19 cellular contexts compared by ENCODE assay signal in genomic region chr12:52296572-52297215, GRCh38. TPM values are rescaled to one million over a fixed set of nuclear protein-coding genes. Genes with fewer than 3 reads are reported as not detected.
"Had no signal": no experiment of that assay in that cellular context is flagged by ENCODE, and none has a peak within 500 bp of the region (broad histone marks: within the 10 kb centered on the region; RNA-seq: fewer than 3 reads in every experiment).

No MANE protein-coding gene starts in this region.

- ATAC-seq: foreskin keratinocyte had no signal

- H3K4me1 ChIP-seq: foreskin keratinocyte, prostate gland, uterus had no signal

- H3K4me1 Mint-ChIP-seq: activated B cell treated with CpG ODN at 0.5 μM for 24 hours had no signal

- H3K4me3 ChIP-seq: prostate gland, smooth muscle cell, uterus had no signal

- H3K9me3 Mint-ChIP-seq: activated B cell treated with CpG ODN at 0.5 μM for 24 hours; activated CD4-positive, alpha-beta T cell treated with anti-CD3 and anti-CD28 coated beads, Interleukin-2, amount 10 ng/mL, durations not matched to agents 7 days and 5 days; activated naive CD8-positive, alpha-beta T cell treated with anti-CD3 and anti-CD28 coated beads, Interleukin-2, amount 10 ng/mL, durations not matched to agents 7 days and 5 days; dendritic cell treated with granulocyte-macrophage colony-stimulating factor and Interleukin-4, amounts not matched to agents 40 ng/mL and 50 ng/mL, for 4 days; nephron; T-helper 2 cell treated with Interferon-gamma antibody and Interleukin-4, amounts not matched to agents 5 μg/mL and 100 μg/mL, for 36 hours had no signal

- H3K36me3 Mint-ChIP-seq: activated naive CD8-positive, alpha-beta T cell treated with anti-CD3 and anti-CD28 coated beads, Interleukin-2, amount 10 ng/mL, durations not matched to agents 7 days and 5 days had no signal

- H3K27ac Mint-ChIP-seq: activated B cell treated with CpG ODN at 0.5 μM for 24 hours; activated CD4-positive, alpha-beta T cell treated with anti-CD3 and anti-CD28 coated beads, Interleukin-2, amount 10 ng/mL, durations not matched to agents 7 days and 5 days; activated naive CD8-positive, alpha-beta T cell treated with anti-CD3 and anti-CD28 coated beads, Interleukin-2, amount 10 ng/mL, durations not matched to agents 7 days and 5 days; dendritic cell treated with granulocyte-macrophage colony-stimulating factor and Interleukin-4, amounts not matched to agents 40 ng/mL and 50 ng/mL, for 4 days; nephron; T-helper 2 cell treated with Interferon-gamma antibody and Interleukin-4, amounts not matched to agents 5 μg/mL and 100 μg/mL, for 36 hours had no signal

- H3K27ac ChIP-seq: brain microvascular endothelial cell, foreskin keratinocyte, prostate gland, uterus had no signal

- H3K9me3 ChIP-seq: prostate gland, uterus had no signal

- H3K36me3 ChIP-seq: brain microvascular endothelial cell, prostate gland, uterus had no signal

- DNase-seq: activated B cell treated with CpG ODN at 0.5 μM for 24 hours; activated CD4-positive, alpha-beta T cell treated with anti-CD3 and anti-CD28 coated beads, Interleukin-2, amount 10 ng/mL, durations not matched to agents 7 days and 5 days; activated CD8-positive, alpha-beta memory T cell treated with anti-CD3 and anti-CD28 coated beads for 24 hours; activated gamma-delta T cell treated with Interleukin-2 at 50 U/mL for 16 hours; activated naive CD8-positive, alpha-beta T cell treated with anti-CD3 and anti-CD28 coated beads, Interleukin-2, amount 10 ng/mL, durations not matched to agents 7 days and 5 days; brain microvascular endothelial cell; effector memory CD4-positive, alpha-beta T cell; foreskin keratinocyte; glutamatergic neuron; hypothalamus; nucleus accumbens; right cardiac atrium; uterus had no signal

- H3K4me3 Mint-ChIP-seq: activated B cell treated with CpG ODN at 0.5 μM for 24 hours; activated CD4-positive, alpha-beta T cell treated with anti-CD3 and anti-CD28 coated beads, Interleukin-2, amount 10 ng/mL, durations not matched to agents 7 days and 5 days; activated naive CD8-positive, alpha-beta T cell treated with anti-CD3 and anti-CD28 coated beads, Interleukin-2, amount 10 ng/mL, durations not matched to agents 7 days and 5 days; dendritic cell treated with granulocyte-macrophage colony-stimulating factor and Interleukin-4, amounts not matched to agents 40 ng/mL and 50 ng/mL, for 4 days; nephron; T-helper 2 cell treated with Interferon-gamma antibody and Interleukin-4, amounts not matched to agents 5 μg/mL and 100 μg/mL, for 36 hours had no signal

- H3K27me3 ChIP-seq: uterus had no signal

RNA-seq across cellular contexts. Expression of gene KRT81, which starts 5.4 kb away (rescaled TPM):
- total RNA-seq: activated B cell treated with CpG ODN at 0.5 μM for 24 hours; activated CD4-positive, alpha-beta T cell treated with anti-CD3 and anti-CD28 coated beads, Interleukin-2, amount 10 ng/mL, durations not matched to agents 7 days and 5 days; activated naive CD8-positive, alpha-beta T cell treated with anti-CD3 and anti-CD28 coated beads, Interleukin-2, amount 10 ng/mL, durations not matched to agents 7 days and 5 days; foreskin keratinocyte; right cardiac atrium; uterus had no signal

RNA-seq across cellular contexts. Expression of gene KRT86, which starts 22.2 kb away (rescaled TPM):
- total RNA-seq: activated B cell treated with CpG ODN at 0.5 μM for 24 hours; activated CD4-positive, alpha-beta T cell treated with anti-CD3 and anti-CD28 coated beads, Interleukin-2, amount 10 ng/mL, durations not matched to agents 7 days and 5 days; right cardiac atrium; smooth muscle cell had no signal

RNA-seq across cellular contexts. Expression of gene KRT83, which starts 24.5 kb away (rescaled TPM):
- total RNA-seq: activated B cell treated with CpG ODN at 0.5 μM for 24 hours; activated CD4-positive, alpha-beta T cell treated with anti-CD3 and anti-CD28 coated beads, Interleukin-2, amount 10 ng/mL, durations not matched to agents 7 days and 5 days; activated naive CD8-positive, alpha-beta T cell treated with anti-CD3 and anti-CD28 coated beads, Interleukin-2, amount 10 ng/mL, durations not matched to agents 7 days and 5 days; foreskin keratinocyte; kidney epithelial cell; right cardiac atrium; smooth muscle cell had no signal
